Comparison of ENCODE assay signal across 8 cellular contexts in the genomic region with DNA sequence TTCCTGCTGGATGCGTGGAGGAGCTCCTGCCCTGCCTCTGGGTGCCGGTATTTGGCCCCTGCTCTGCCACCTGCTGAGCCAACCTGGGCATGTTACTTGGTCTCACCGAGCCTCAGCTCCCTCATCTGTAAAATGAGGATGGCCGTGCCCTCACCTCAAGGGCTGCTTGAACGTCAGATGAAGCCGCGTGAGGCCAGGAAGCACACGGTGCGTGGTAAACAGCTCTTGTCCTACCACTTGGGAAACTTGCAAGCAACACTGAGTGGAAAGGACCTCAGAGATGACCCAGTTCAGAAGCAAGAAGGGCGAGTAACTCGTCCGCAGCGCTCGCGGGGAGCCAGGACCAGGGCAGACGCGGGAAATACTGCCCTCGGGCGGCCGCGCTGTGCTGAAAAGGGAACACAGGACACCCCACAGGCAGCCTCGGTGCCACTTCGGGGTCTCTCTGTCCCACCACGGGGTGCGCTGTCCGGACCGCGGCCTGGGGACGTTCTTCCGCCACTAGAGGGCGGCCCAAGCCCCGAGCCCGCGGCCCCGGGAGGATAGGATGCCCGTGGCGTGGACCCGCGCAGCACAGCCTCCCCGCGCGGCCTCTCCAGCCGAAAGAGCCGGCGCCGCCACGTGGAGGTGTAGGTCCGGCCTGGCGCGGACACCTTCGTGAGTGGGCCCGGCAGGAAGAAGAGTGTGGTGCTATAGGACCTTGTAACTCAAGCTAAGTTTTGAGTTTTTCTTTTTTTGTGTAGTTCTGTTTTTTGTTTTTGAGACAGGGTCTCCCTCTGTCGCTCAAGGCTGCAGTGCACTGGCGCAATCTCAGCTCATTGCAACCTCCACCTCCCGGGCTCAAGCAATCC.
DNase-seq lines count a peak whose midpoint lies in the region; ATAC-seq and TF ChIP-seq lines count a peak whose summit lies in the region.

No MANE protein-coding gene starts in this region.

- peaks cover 9% of the 10 kb centered on the region for H3K9me3 Mint-ChIP-seq in GM23338

- DNase-seq in ELF-1 (ENCODE audit: low read depth, low spot score) = peak; percentile 80
- DNase-seq in GM23338 (ENCODE audit: low spot score) = peak; percentile 92
- DNase-seq in Karpas-422 = peak; percentile 92
- peak; percentile 87 for DNase-seq in WERI-Rb-1
- peak; percentile 48 to 72 for DNase-seq in T47D (ENCODE audit: low read depth in 1 of 2, low spot score in 1 of 2)
- DNase-seq in inferior parietal cortex (ENCODE audit: extremely low spot score) = peak; percentile 59
- peak; percentile 19 to 49 for DNase-seq in stimulated activated CD4-positive, alpha-beta T cell treated with anti-CD3 and anti-CD28 coated beads, Interleukin-1b, Interleukin-23, amount 100 ng/mL, for 1 hour (ENCODE audit: low read depth in 2 of 2)
- DNase-seq in RKO (ENCODE audit: low spot score) = no peak

- H3K27ac ChIP-seq in GM23338 (ENCODE audit: low read depth) (no peak overlapping the region), Karpas-422 (ENCODE audit: low read length) (no peak overlapping the region), WERI-Rb-1 (no peak overlapping the region)

- H3K27me3 ChIP-seq in GM23338 (ENCODE audit: insufficient read depth) (peaks cover 7% of the 10 kb centered on the region; the same call in 1 of the 2 replicates), Karpas-422 (ENCODE audit: low read length) (no peaks in the 10 kb centered on the region), WERI-Rb-1 (ENCODE audit: insufficient read depth, low read depth, severe bottlenecking) (no peaks in the 10 kb centered on the region)

- no peaks in the 10 kb centered on the region for H4K20me1 ChIP-seq in GM23338 (replicated peaks; ENCODE audit: insufficient read depth)
- no peaks in the 10 kb centered on the region for H4K20me1 ChIP-seq in Karpas-422 (ENCODE audit: insufficient read depth, low read depth, low read length)

- in situ Hi-C loops in T47D (cut with HindIII; ENCODE audit: low pct_unique_long_range_greater_than_20kb, low sequenced_read_pairs) = no loop called here

- TF ChIP-seq CTCF in GM23338 (conservative IDR thresholded peaks at IDR 0.05; ENCODE audit: low read depth in 2 of 2) (peak; percentile 79 to 88), WERI-Rb-1 (IDR thresholded peaks at IDR 0.05; ENCODE audit: low read depth, low read length) (peak; percentile 95)

- H3K4me1 ChIP-seq in GM23338 (ENCODE audit: insufficient read depth) (no peaks in the 10 kb centered on the region), Karpas-422 (ENCODE audit: low read length) (peaks cover 6% of the 10 kb centered on the region; the same call in 1 of the 2 replicates)

- no peaks in the 10 kb centered on the region for H3K36me3 ChIP-seq in GM23338 (ENCODE audit: insufficient read depth)
- no peaks in the 10 kb centered on the region for H3K36me3 ChIP-seq in Karpas-422 (ENCODE audit: insufficient read depth, low read length)
- H3K36me3 ChIP-seq in WERI-Rb-1 = no peaks in the 10 kb centered on the region

- H3K9me2 ChIP-seq in GM23338 (ENCODE audit: insufficient read depth) (0 out of 2 replicates have a peak, but pooled peaks cover 4% of the 10 kb centered on the region), Karpas-422 (replicated peaks; ENCODE audit: insufficient read depth, low read length) (no peaks in the 10 kb centered on the region)

- peak overlapping the region; percentile 37 for H3K9ac ChIP-seq in Karpas-422 (ENCODE audit: low read length)

- ATAC-seq in GM23338 = peak; percentile 98

- H3K4me1 Mint-ChIP-seq in GM23338 = peaks cover 3% of the 10 kb centered on the region; the same call in 1 of the 3 replicates

- H3K4me2 ChIP-seq in GM23338 (peak overlapping the region; percentile 77), Karpas-422 (ENCODE audit: low read depth, low read length, poor library complexity, severe bottlenecking) (peak overlapping the region; percentile 47)

- H3K9me3 ChIP-seq in Karpas-422 (ENCODE audit: low read length) (no peaks in the 10 kb centered on the region), WERI-Rb-1 (ENCODE audit: severe bottlenecking) (no peaks in the 10 kb centered on the region)

- H2AFZ ChIP-seq in GM23338 = peak overlapping the region; percentile 99
- H2AFZ ChIP-seq in Karpas-422 (ENCODE audit: low read length) = no peak overlapping the region; the same call in 1 of the 2 replicates

- no peak overlapping the region for H3K27ac Mint-ChIP-seq in GM23338

- H3K79me2 ChIP-seq in GM23338 (replicated peaks; ENCODE audit: insufficient read depth) = no peaks in the 10 kb centered on the region
- no peaks in the 10 kb centered on the region for H3K79me2 ChIP-seq in Karpas-422 (ENCODE audit: low read length)

- peaks cover 8% of the 10 kb centered on the region; the same call in 2 of the 3 replicates for H3K36me3 Mint-ChIP-seq in GM23338 (ENCODE audit: low read depth)

- H3F3A ChIP-seq in GM23338 (replicated peaks; ENCODE audit: low read depth) = no peaks in the 10 kb centered on the region

- peaks cover 8% of the 10 kb centered on the region for H3K27me3 Mint-ChIP-seq in GM23338 (ENCODE audit: insufficient read depth, low read depth, poor library complexity)

- H3K4me3 ChIP-seq in GM23338 = peak overlapping the region; percentile 47
- no peak overlapping the region; the same call in 1 of the 2 replicates for H3K4me3 ChIP-seq in Karpas-422 (ENCODE audit: low read length)
- peak overlapping the region; percentile 11 for H3K4me3 ChIP-seq in WERI-Rb-1 (ENCODE audit: low read depth, low read length)

- H3K4me3 Mint-ChIP-seq in GM23338 = peak overlapping the region; percentile 56; the same call in 2 of the 3 replicates

TF ChIP-seq in GM23338, 12 proteins besides CTCF, POLR2A, EP300 and RAD21:
- no peak for TF ChIP-seq STAT1 (IDR thresholded peaks at IDR 0.05; ENCODE audit: unreplicated experiment)
- peak; percentile 57 for TF ChIP-seq CREB1 (CRISPR knock-in tag; IDR thresholded peaks at IDR 0.05; ENCODE audit: low read depth)
- TF ChIP-seq, protein P1, sequence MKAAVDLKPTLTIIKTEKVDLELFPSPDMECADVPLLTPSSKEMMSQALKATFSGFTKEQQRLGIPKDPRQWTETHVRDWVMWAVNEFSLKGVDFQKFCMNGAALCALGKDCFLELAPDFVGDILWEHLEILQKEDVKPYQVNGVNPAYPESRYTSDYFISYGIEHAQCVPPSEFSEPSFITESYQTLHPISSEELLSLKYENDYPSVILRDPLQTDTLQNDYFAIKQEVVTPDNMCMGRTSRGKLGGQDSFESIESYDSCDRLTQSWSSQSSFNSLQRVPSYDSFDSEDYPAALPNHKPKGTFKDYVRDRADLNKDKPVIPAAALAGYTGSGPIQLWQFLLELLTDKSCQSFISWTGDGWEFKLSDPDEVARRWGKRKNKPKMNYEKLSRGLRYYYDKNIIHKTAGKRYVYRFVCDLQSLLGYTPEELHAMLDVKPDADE (IDR thresholded peaks at IDR 0.05) = no peak
